ENCODE assay signal across 1 cellular context in the genomic region with DNA sequence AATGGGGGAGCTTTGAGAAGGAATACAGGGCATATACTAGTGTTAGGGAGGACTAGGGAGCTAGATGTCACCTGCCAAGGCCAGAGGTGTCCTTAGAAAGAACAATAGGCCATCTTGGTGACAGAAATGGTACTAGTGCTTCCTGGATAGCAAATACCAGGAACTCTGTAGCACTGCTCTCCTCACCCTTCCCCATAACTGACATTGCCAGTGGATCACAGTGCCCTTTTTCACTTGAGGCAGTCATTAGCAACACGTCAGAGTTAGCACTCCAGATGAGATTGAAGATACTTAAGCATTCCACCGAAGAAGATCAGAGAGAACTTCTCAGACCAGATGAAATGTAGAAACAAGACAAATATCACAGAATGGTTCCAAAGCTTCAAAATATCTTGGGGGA.
TF ChIP-seq lines count a peak whose summit lies in the region.

No MANE protein-coding gene starts in this region.

TF ChIP-seq in IMR-90, 13 proteins besides CTCF, POLR2A, EP300 and RAD21 (continued from another document):
- TF ChIP-seq, protein P1, sequence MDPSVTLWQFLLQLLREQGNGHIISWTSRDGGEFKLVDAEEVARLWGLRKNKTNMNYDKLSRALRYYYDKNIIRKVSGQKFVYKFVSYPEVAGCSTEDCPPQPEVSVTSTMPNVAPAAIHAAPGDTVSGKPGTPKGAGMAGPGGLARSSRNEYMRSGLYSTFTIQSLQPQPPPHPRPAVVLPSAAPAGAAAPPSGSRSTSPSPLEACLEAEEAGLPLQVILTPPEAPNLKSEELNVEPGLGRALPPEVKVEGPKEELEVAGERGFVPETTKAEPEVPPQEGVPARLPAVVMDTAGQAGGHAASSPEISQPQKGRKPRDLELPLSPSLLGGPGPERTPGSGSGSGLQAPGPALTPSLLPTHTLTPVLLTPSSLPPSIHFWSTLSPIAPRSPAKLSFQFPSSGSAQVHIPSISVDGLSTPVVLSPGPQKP (IDR thresholded peaks at IDR 0.05; ENCODE audit: borderline replicate concordance, low read depth, low read length): no peak
- no peak for TF ChIP-seq MAZ (IDR thresholded peaks at IDR 0.05; ENCODE audit: borderline replicate concordance, low read depth, low read length)
- no peak for TF ChIP-seq RCOR1 (IDR thresholded peaks at IDR 0.05; ENCODE audit: insufficient replicate concordance, low read length)
- no peak for TF ChIP-seq RFX5 (IDR thresholded peaks at IDR 0.05; ENCODE audit: low read depth, low read length)
- no peak for TF ChIP-seq FOS (IDR thresholded peaks at IDR 0.05; ENCODE audit: low read depth, low read length)
- no peak for TF ChIP-seq BHLHE40 (IDR thresholded peaks at IDR 0.05; ENCODE audit: low read depth, low read length)
- TF ChIP-seq SMC3 (IDR thresholded peaks at IDR 0.05; ENCODE audit: low read depth, low read length): no peak
- TF ChIP-seq NFE2L2 (IDR thresholded peaks at IDR 0.05; ENCODE audit: low read depth, low read length): no peak
- TF ChIP-seq CHD1 (IDR thresholded peaks at IDR 0.05; ENCODE audit: low read depth, low read length): no peak
